Comparison of ENCODE assay signal across 1 cellular context in the genomic region with DNA sequence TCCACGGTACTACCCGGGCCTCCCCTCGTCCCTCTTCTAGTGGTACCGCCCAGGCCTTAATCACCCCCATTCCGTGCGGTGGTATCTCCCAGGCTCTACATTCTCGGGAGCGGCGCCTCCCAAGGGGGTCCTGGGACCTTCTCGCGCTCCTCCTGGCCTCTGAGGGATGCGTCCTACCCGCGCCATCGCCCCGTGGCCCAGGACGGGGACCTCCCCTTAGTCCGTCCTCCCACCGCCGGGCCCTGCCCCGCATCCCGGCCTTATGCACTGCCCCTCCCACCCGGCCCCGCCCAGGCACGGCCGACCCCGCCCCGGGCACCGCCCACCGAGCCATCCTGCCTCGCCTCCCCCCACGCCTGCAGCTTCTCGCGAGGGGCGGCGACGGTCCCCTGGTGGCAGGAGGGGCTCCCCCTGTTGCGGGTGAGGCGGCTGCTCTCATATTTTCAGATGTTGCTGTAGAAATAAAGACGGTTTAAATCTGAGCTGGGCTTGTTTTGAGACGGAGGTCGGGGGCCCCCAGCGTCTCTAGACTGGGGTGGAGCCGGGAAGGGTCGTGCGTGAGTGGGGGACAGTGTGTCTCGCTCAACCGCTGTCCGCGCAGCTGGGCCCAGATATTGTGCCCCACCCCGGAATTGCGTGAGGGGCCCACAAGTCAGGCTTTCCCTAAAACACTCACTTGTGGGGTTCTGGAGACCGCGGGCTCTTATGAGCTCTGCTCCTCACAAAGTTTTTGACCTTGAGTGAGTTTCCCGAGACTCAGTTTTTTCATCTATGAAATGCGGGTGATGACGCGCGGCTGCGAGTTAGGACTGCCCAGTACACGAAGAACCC.
TF ChIP-seq lines count a peak whose summit lies in the region.

No MANE protein-coding gene starts in this region.

TF ChIP-seq in endothelial cell of umbilical vein, 7 proteins besides CTCF, POLR2A, EP300 and RAD21:
- TF ChIP-seq MYC (IDR thresholded peaks at IDR 0.05; ENCODE audit: low read depth, low read length) (no peak), POLR2AphosphoS5 (IDR thresholded peaks at IDR 0.05; ENCODE audit: insufficient read depth, low read depth, low read length) (peak; percentile 62), JUN (IDR thresholded peaks at IDR 0.05; ENCODE audit: borderline replicate concordance, insufficient read depth, insufficient read length, low read depth) (no peak)
